Comparison of ENCODE assay signal across 16 cellular contexts in genomic region chr5:62719061-62719730, GRCh38.
A peak's percentile ranks its signal among the peaks of the same experiment; 100 is the strongest.
DNase-seq lines count a peak whose midpoint lies in the region; ATAC-seq, FAIRE-seq and TF ChIP-seq lines count a peak whose summit lies in the region.
"Had no signal": no experiment of that assay in that cellular context is flagged by ENCODE, and none has a peak within 500 bp of the region (broad histone marks: within the 10 kb centered on the region; RNA-seq: fewer than 3 reads in every experiment).

No MANE protein-coding gene starts in this region.

- H3K4me3 ChIP-seq in BLaER1 (no peak overlapping the region), HUES48 (ENCODE audit: low read depth, low read length) (no peak overlapping the region), kidney epithelial cell (ENCODE audit: low read depth, low read length) (no peak overlapping the region)

- TF ChIP-seq POLR2A in H54 (IDR thresholded peaks at IDR 0.05; ENCODE audit: low read depth, low read length) = no peak

- H3K36me3 Mint-ChIP-seq in progenitor cell of endocrine pancreas (ENCODE audit: insufficient read depth) = no peaks in the 10 kb centered on the region
- H3K36me3 Mint-ChIP-seq in activated naive CD8-positive, alpha-beta T cell treated with anti-CD3 and anti-CD28 coated beads, Interleukin-2, amount 50 U/mL, for 24 hours (ENCODE audit: low read depth) = no peaks in the 10 kb centered on the region
- H3K36me3 Mint-ChIP-seq: CD4-positive, alpha-beta memory T cell had no signal

- no peak for ATAC-seq in activated naive CD8-positive, alpha-beta T cell treated with anti-CD3 and anti-CD28 coated beads, Interleukin-2, amount 50 U/mL, for 24 hours
- ATAC-seq in HG02678 (IDR thresholded peaks at IDR 0.05; ENCODE audit: unreplicated experiment) = no peak

- H3K9me3 ChIP-seq in BLaER1 (no peaks in the 10 kb centered on the region), HUES48 (ENCODE audit: control insufficient read depth, insufficient read depth, low read length) (no peaks in the 10 kb centered on the region)
- H3K9me3 ChIP-seq: BE2C had no signal

- DNase-seq in kidney epithelial cell (ENCODE audit: low read depth) (peak; percentile 19), progenitor cell of endocrine pancreas (ENCODE audit: low spot score, unreplicated experiment) (no peak), H54 (ENCODE audit: insufficient read length, low spot score) (no peak)
- no peak for DNase-seq in activated naive CD8-positive, alpha-beta T cell treated with anti-CD3 and anti-CD28 coated beads, Interleukin-2, amount 50 U/mL, for 24 hours
- DNase-seq: CD4-positive, alpha-beta memory T cell; NCI-H146; NCI-H2171; NCI-H526 treated with DMSO at 0.1 percent for 48 hours; SIG-M5 had no signal

- H3K9ac ChIP-seq in BLaER1 = peak overlapping the region; percentile 31; the same call in 1 of the 2 replicates
- peak overlapping the region; percentile 18; the same call in 1 of the 2 replicates for H3K9ac ChIP-seq in HUES48 (ENCODE audit: low read depth, low read length)

- H3K9me3 Mint-ChIP-seq in progenitor cell of endocrine pancreas (ENCODE audit: low read depth) = no peaks in the 10 kb centered on the region
- no peaks in the 10 kb centered on the region for H3K9me3 Mint-ChIP-seq in activated naive CD8-positive, alpha-beta T cell treated with anti-CD3 and anti-CD28 coated beads, Interleukin-2, amount 50 U/mL, for 24 hours
- H3K9me3 Mint-ChIP-seq: H9 had no signal

- H3K4me3 Mint-ChIP-seq in progenitor cell of endocrine pancreas (ENCODE audit: low read depth) = no peak overlapping the region
- no peak overlapping the region for H3K4me3 Mint-ChIP-seq in activated naive CD8-positive, alpha-beta T cell treated with anti-CD3 and anti-CD28 coated beads, Interleukin-2, amount 50 U/mL, for 24 hours
- H3K4me3 Mint-ChIP-seq: CD4-positive, alpha-beta memory T cell; H9 had no signal

- no peaks in the 10 kb centered on the region for H3K27me3 ChIP-seq in BLaER1
- no peaks in the 10 kb centered on the region for H3K27me3 ChIP-seq in HUES48 (ENCODE audit: control insufficient read depth, insufficient read depth, low read length)
- no peaks in the 10 kb centered on the region for H3K27me3 ChIP-seq in kidney epithelial cell (ENCODE audit: control insufficient read depth, insufficient read depth, low read length)

- peaks cover 38% of the 10 kb centered on the region for H3K4me1 ChIP-seq in BLaER1
- peaks cover 45% of the 10 kb centered on the region for H3K4me1 ChIP-seq in HUES48 (ENCODE audit: control insufficient read depth, insufficient read depth, low read length)
- H3K4me1 ChIP-seq: BE2C had no signal

- peak overlapping the region; percentile 53 for H3K4me2 ChIP-seq in BLaER1

- H3K36me3 ChIP-seq in BLaER1 (no peaks in the 10 kb centered on the region), HUES48 (ENCODE audit: control insufficient read depth, insufficient read depth, low read length) (no peaks in the 10 kb centered on the region), kidney epithelial cell (ENCODE audit: control insufficient read depth, insufficient read depth, low read length) (no peaks in the 10 kb centered on the region)
- H3K36me3 ChIP-seq: BE2C had no signal

- H3K4me1 Mint-ChIP-seq in progenitor cell of endocrine pancreas (ENCODE audit: low read depth) = peaks cover 4% of the 10 kb centered on the region
- no peaks in the 10 kb centered on the region for H3K4me1 Mint-ChIP-seq in activated naive CD8-positive, alpha-beta T cell treated with anti-CD3 and anti-CD28 coated beads, Interleukin-2, amount 50 U/mL, for 24 hours
- H3K4me1 Mint-ChIP-seq: CD4-positive, alpha-beta memory T cell had no signal

- H3K27ac ChIP-seq in BLaER1 (peak overlapping the region; percentile 43; the same call in 1 of the 2 replicates), HUES48 (ENCODE audit: low read depth, low read length) (no peak overlapping the region)
- H3K27ac ChIP-seq: RWPE1 had no signal

- H3K27ac Mint-ChIP-seq in progenitor cell of endocrine pancreas = peak overlapping the region; percentile 67
- no peak overlapping the region for H3K27ac Mint-ChIP-seq in activated naive CD8-positive, alpha-beta T cell treated with anti-CD3 and anti-CD28 coated beads, Interleukin-2, amount 50 U/mL, for 24 hours
- H3K27ac Mint-ChIP-seq: CD4-positive, alpha-beta memory T cell had no signal

- TF ChIP-seq CTCF in kidney epithelial cell (IDR thresholded peaks at IDR 0.05; ENCODE audit: insufficient read depth, low read length, poor library complexity, severe bottlenecking) = no peak
- no peak for TF ChIP-seq CTCF in progenitor cell of endocrine pancreas (IDR thresholded peaks at IDR 0.05; ENCODE audit: unreplicated experiment)

- H3K27me3 Mint-ChIP-seq in progenitor cell of endocrine pancreas = peaks cover 2% of the 10 kb centered on the region
- peaks cover 3% of the 10 kb centered on the region for H3K27me3 Mint-ChIP-seq in activated naive CD8-positive, alpha-beta T cell treated with anti-CD3 and anti-CD28 coated beads, Interleukin-2, amount 50 U/mL, for 24 hours

- H4K20me1 ChIP-seq in BLaER1 = no peaks in the 10 kb centered on the region

- FAIRE-seq in H54 (lab: Jason Lieb, UNC) = no peak
- FAIRE-seq: A204.1 had no signal
